ENCODE assay signal across 26 cellular contexts in the genomic region with DNA sequence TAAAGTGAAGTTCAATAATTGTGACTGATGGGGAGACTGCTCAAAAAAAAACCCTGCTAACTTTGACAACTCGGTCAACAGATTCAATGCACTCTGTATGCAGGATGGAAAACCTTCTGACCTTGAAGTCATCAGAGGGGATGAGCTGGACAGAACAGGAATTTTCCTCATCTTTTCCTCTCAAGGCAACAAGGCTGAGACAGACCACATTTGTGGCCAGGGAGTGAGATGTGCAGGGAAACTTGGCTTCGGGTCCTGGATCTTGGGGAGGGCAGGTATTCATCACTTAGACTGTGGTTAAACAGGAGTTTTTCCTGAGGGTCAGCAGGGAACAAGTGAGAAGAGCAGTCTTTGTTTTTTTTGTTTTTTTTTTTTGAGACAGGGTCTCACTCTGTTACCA.
"Had no signal": no experiment of that assay in that cellular context is flagged by ENCODE, and none has a peak within 500 bp of the region (broad histone marks: within the 10 kb centered on the region; RNA-seq: fewer than 3 reads in every experiment).

No MANE protein-coding gene starts in this region.

- H3K27me3 ChIP-seq: gastrocnemius medialis, heart left ventricle, hepatocyte, left lung, right lobe of liver, suprapubic skin had no signal

- H3K4me1 ChIP-seq: gastrocnemius medialis, heart left ventricle, left lung, suprapubic skin had no signal

- DNase-seq: effector CD8-positive, alpha-beta T cell; endodermal cell; foreskin fibroblast; gastrocnemius medialis; heart left ventricle; kidney; left cardiac atrium; left lung; mammary epithelial cell; mesendoderm; midbrain; naive thymus-derived CD4-positive, alpha-beta T cell; nephron progenitor cell; right lobe of liver; small intestine; stimulated activated CD4-positive, alpha-beta T cell treated with anti-CD3 and anti-CD28 coated beads, Interleukin-12 subunit alpha, Interleukin-12 subunit beta, amount 100 ng/mL, for 4 hours; stimulated activated CD4-positive, alpha-beta T cell treated with anti-CD3 and anti-CD28 coated beads, Interleukin-1b, Interleukin-23, amount 100 ng/mL, for 48 hours; stimulated activated CD4-positive, alpha-beta T cell treated with anti-CD3 and anti-CD28 coated beads, Interleukin-4, amount 100 ng/mL, for 1 hour; stimulated activated CD8-positive, alpha-beta memory T cell treated with anti-CD3 and anti-CD28 coated beads, Interleukin-4, amount 100 ng/mL, for 48 hours; stimulated activated naive CD4-positive, alpha-beta T cell; stimulated activated naive CD8-positive, alpha-beta T cell treated with anti-CD3 and anti-CD28 coated beads, Interleukin-15, amount 100 ng/mL, for 72 hours; trophoblast cell had no signal

- H3K36me3 ChIP-seq: gastrocnemius medialis, heart left ventricle, left lung, right lobe of liver, suprapubic skin had no signal

- H3K27ac ChIP-seq: epithelial cell of prostate, gastrocnemius medialis, heart left ventricle, hepatocyte, left lung, parathyroid adenoma, right lobe of liver, suprapubic skin had no signal

- H3K4me2 ChIP-seq: hepatocyte had no signal

- H3K9ac ChIP-seq: parathyroid adenoma had no signal

- H3K4me3 ChIP-seq: gastrocnemius medialis, heart left ventricle, hepatocyte, left lung, right lobe of liver, suprapubic skin had no signal

- H2AFZ ChIP-seq: hepatocyte, parathyroid adenoma had no signal

- H3K9me3 ChIP-seq: gastrocnemius medialis, heart left ventricle, left lung, right lobe of liver, suprapubic skin had no signal

- ATAC-seq: gastrocnemius medialis; heart left ventricle; left lung; naive thymus-derived CD4-positive, alpha-beta T cell; stimulated activated naive CD8-positive, alpha-beta T cell treated with anti-CD3 and anti-CD28 coated beads, Interleukin-15, amount 100 ng/mL, for 72 hours had no signal
